Comparison of ENCODE assay signal across 16 cellular contexts in genomic region chr20:37413023-37413334, GRCh38.
"Had no signal": no experiment of that assay in that cellular context is flagged by ENCODE, and none has a peak within 500 bp of the region (broad histone marks: within the 10 kb centered on the region; RNA-seq: fewer than 3 reads in every experiment).

No MANE protein-coding gene starts in this region.

- ATAC-seq: esophagus mucosa, right cardiac atrium had no signal

- H3K9me3 ChIP-seq: ovary, psoas muscle had no signal

- H3K4me2 ChIP-seq: smooth muscle cell had no signal

- H3K27me3 ChIP-seq: ovary had no signal

- H3K36me3 ChIP-seq: ovary had no signal

- H3K4me1 ChIP-seq: psoas muscle had no signal

- H3K27ac ChIP-seq: ovary, psoas muscle had no signal

- DNase-seq: activated CD4-positive, alpha-beta T cell treated with anti-CD3 and anti-CD28 coated beads, Interleukin-2, amount 10 ng/mL, durations not matched to agents 7 days and 5 days; activated CD4-positive, CD25-positive, alpha-beta regulatory T cell; activated CD8-positive, alpha-beta memory T cell treated with anti-CD3 and anti-CD28 coated beads, Interleukin-2, amount 50 U/mL, for 4 hours; activated effector memory CD4-positive, alpha-beta T cell treated with Interleukin-2 at 50 U/mL for 16 hours; activated naive CD4-positive, alpha-beta T cell treated with anti-CD3 and anti-CD28 coated beads, Interleukin-2, amount 50 U/mL, for 16 hours; activated T-cell treated with anti-CD3 and anti-CD28 coated beads, Interleukin-2, amount 50 U/mL, for 48 hours; cerebellar nuclear complex; cortex of kidney; ovary; psoas muscle; stimulated activated CD4-positive, alpha-beta T cell treated with anti-CD3 and anti-CD28 coated beads, Interleukin-4, amount 100 ng/mL, for 1 hour; stimulated activated naive CD8-positive, alpha-beta T cell treated with anti-CD3 and anti-CD28 coated beads, Interleukin-15, amount 100 ng/mL, for 72 hours; T1000 had no signal
